1 cellular context compared by ENCODE assay signal in genomic region chr4:109177411-109177810, GRCh38.
TF ChIP-seq lines count a peak whose summit lies in the region.

No MANE protein-coding gene starts in this region.

TF ChIP-seq in WTC11, 78 proteins besides CTCF, POLR2A, EP300 and RAD21 (continued from another document):
- TF ChIP-seq, protein P1, sequence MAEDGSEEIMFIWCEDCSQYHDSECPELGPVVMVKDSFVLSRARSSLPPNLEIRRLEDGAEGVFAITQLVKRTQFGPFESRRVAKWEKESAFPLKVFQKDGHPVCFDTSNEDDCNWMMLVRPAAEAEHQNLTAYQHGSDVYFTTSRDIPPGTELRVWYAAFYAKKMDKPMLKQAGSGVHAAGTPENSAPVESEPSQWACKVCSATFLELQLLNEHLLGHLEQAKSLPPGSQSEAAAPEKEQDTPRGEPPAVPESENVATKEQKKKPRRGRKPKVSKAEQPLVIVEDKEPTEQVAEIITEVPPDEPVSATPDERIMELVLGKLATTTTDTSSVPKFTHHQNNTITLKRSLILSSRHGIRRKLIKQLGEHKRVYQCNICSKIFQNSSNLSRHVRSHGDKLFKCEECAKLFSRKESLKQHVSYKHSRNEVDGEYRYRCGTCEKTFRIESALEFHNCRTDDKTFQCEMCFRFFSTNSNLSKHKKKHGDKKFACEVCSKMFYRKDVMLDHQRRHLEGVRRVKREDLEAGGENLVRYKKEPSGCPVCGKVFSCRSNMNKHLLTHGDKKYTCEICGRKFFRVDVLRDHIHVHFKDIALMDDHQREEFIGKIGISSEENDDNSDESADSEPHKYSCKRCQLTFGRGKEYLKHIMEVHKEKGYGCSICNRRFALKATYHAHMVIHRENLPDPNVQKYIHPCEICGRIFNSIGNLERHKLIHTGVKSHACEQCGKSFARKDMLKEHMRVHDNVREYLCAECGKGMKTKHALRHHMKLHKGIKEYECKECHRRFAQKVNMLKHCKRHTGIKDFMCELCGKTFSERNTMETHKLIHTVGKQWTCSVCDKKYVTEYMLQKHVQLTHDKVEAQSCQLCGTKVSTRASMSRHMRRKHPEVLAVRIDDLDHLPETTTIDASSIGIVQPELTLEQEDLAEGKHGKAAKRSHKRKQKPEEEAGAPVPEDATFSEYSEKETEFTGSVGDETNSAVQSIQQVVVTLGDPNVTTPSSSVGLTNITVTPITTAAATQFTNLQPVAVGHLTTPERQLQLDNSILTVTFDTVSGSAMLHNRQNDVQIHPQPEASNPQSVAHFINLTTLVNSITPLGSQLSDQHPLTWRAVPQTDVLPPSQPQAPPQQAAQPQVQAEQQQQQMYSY (CRISPR knock-in tag; IDR thresholded peaks at IDR 0.05) = no peak
- TF ChIP-seq NFYB (CRISPR knock-in tag; conservative IDR thresholded peaks at IDR 0.05; ENCODE audit: low read depth) = no peak
